In genomic region chrX:118251251-118251650, GRCh38 we compare ENCODE assay signal across 19 cellular contexts.
DNase-seq lines count a peak whose midpoint lies in the region; ATAC-seq, FAIRE-seq and TF ChIP-seq lines count a peak whose summit lies in the region.
"Had no signal": no experiment of that assay in that cellular context is flagged by ENCODE, and none has a peak within 500 bp of the region (broad histone marks: within the 10 kb centered on the region; RNA-seq: fewer than 3 reads in every experiment).

No MANE protein-coding gene starts in this region.

- intact Hi-C loops in Right ventricle myocardium superior (cut with DNase I) (no loop called here), left lung (cut with DNase I) (no loop called here), kidney (cut with DNase I) (no loop called here)

- no peak for DNase-seq in Right ventricle myocardium superior
- DNase-seq in right atrium auricular region (ENCODE audit: low spot score) = no peak
- DNase-seq in left lung = no peak
- no peak for DNase-seq in kidney
- DNase-seq in GM19239 (ENCODE audit: insufficient read length, low spot score) = no peak
- DNase-seq in SW 1271 (lab: John Stamatoyannopoulos, UW) = no peak
- no peak for DNase-seq in stimulated activated CD4-positive, alpha-beta T cell treated with anti-CD3 and anti-CD28 coated beads, Interleukin-2, amount 100 ng/mL, for 24 hours
- DNase-seq: activated CD4-positive, alpha-beta T cell treated with anti-CD3 and anti-CD28 coated beads, Interleukin-2, amount 10 ng/mL, durations not matched to agents 7 days and 5 days; activated naive CD8-positive, alpha-beta T cell treated with anti-CD3 and anti-CD28 coated beads, Interleukin-2, amount 10 ng/mL, durations not matched to agents 7 days and 5 days; erythroblast; GF-D8; KBM-7; NCI-H1694 treated with DMSO at 0.1 percent for 48 hours had no signal

- H3K9ac ChIP-seq in kidney (ENCODE audit: low read length in 2 of 2) = no peak overlapping the region

- H3K4me1 ChIP-seq in right atrium auricular region (no peaks in the 10 kb centered on the region), left lung (no peaks in the 10 kb centered on the region), kidney (ENCODE audit: control insufficient read depth in 1 of 2, insufficient read depth in 1 of 2, low read depth in 1 of 2, low read length in 2 of 2) (no peaks in the 10 kb centered on the region)
- H3K4me1 ChIP-seq: vagina had no signal

- peak; percentile 66 for ATAC-seq in Right ventricle myocardium superior (ENCODE audit: poor library complexity)
- peak; percentile 30 for ATAC-seq in left lung

- FAIRE-seq in endometrium (lab: Jason Lieb, UNC) (peak; percentile 68), kidney (lab: Jason Lieb, UNC) (no peak), GM19239 (lab: Jason Lieb, UNC) (no peak)
- FAIRE-seq: A204.1, GM12891 had no signal

- no peak overlapping the region for H3K4me3 ChIP-seq in right atrium auricular region
- H3K4me3 ChIP-seq in left lung = no peak overlapping the region
- no peak overlapping the region for H3K4me3 ChIP-seq in kidney (ENCODE audit: low read length in 2 of 2)
- H3K4me3 ChIP-seq: cardiac muscle cell, vagina had no signal

- H3K36me3 ChIP-seq in right atrium auricular region = no peaks in the 10 kb centered on the region
- H3K36me3 ChIP-seq in left lung = no peaks in the 10 kb centered on the region
- no peaks in the 10 kb centered on the region for H3K36me3 ChIP-seq in kidney (ENCODE audit: control insufficient read depth in 1 of 2, insufficient read depth in 2 of 2, low read length in 2 of 2)
- H3K36me3 ChIP-seq: cardiac muscle cell, neutrophil, vagina had no signal

- TF ChIP-seq CTCF in right atrium auricular region (IDR thresholded peaks at IDR 0.05) = no peak
- no peak for TF ChIP-seq CTCF in left lung (IDR thresholded peaks at IDR 0.05)
- TF ChIP-seq CTCF in kidney (IDR thresholded peaks at IDR 0.05; ENCODE audit: borderline replicate concordance, extremely low read depth, insufficient read depth) = no peak

- H3K9me3 ChIP-seq in right atrium auricular region (no peaks in the 10 kb centered on the region), left lung (no peaks in the 10 kb centered on the region), kidney (ENCODE audit: control insufficient read depth in 1 of 2, low read length in 2 of 2) (no peaks in the 10 kb centered on the region)
- H3K9me3 ChIP-seq: neutrophil, vagina had no signal

- H3K27ac ChIP-seq in right atrium auricular region = no peak overlapping the region
- peak overlapping the region in 1 of 2 donors; percentile 7 for H3K27ac ChIP-seq in left lung
- H3K27ac ChIP-seq in kidney (ENCODE audit: low read depth in 2 of 2, low read length in 2 of 2) = no peak overlapping the region
- H3K27ac ChIP-seq: cardiac muscle cell, neutrophil, vagina had no signal

- H3K27me3 ChIP-seq in right atrium auricular region (no peaks in the 10 kb centered on the region), left lung (no peaks in the 10 kb centered on the region)
- H3K27me3 ChIP-seq: cardiac muscle cell, neutrophil, vagina had no signal
